11 cellular contexts compared by ENCODE assay signal in the genomic region with DNA sequence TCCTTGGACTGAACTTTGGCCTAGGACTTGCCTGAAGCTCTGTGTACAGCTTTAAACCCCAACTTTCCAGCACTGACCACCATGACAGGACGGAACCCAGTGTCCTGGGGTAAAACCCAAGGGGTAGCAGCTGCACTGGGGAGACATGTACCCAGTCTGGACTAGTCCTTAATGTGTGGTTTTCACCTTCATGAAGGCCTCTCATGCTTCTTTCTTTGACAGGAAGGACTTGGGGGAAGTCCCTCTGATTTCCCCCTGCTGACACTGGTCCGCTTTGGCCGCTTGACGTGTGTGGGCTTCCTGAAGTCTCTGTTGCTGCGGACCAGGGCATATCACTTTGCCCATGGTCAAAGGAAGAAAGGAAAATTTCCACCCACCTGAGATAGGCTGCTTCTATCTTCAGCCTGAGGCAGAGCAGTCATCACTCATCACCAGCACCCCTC.
DNase-seq lines count a peak whose midpoint lies in the region; ATAC-seq and TF ChIP-seq lines count a peak whose summit lies in the region.
"Had no signal": no experiment of that assay in that cellular context is flagged by ENCODE, and none has a peak within 500 bp of the region (broad histone marks: within the 10 kb centered on the region; RNA-seq: fewer than 3 reads in every experiment).

No MANE protein-coding gene starts in this region.

- peaks cover 0 to 13% (median 1%) of the 10 kb centered on the region in 3 donors for H3K4me1 ChIP-seq in esophagus squamous epithelium
- H3K4me1 ChIP-seq: body of pancreas had no signal

- DNase-seq in natural killer cell = peak; percentile 24
- DNase-seq in anterior cingulate cortex (lab: John Stamatoyannopoulos, UW) = no peak
- DNase-seq in NCI-H2171 treated with DMSO at 0.1 percent for 48 hours (lab: John Stamatoyannopoulos, UW) = no peak
- DNase-seq in esophagus squamous epithelium (lab: John Stamatoyannopoulos, UW) = no peak
- no peak for DNase-seq in Right ventricle myocardium inferior (ENCODE audit: missing footprints)
- DNase-seq: NCI-H2029, T-helper 9 cell had no signal

- H3K27ac ChIP-seq in esophagus squamous epithelium = no peak overlapping the region
- H3K27ac ChIP-seq: body of pancreas had no signal

- intact Hi-C loops in natural killer cell (cut with micrococcal nuclease) = loop anchor here (5.0 to 10.0 kb wide), 2 partner anchors 664 to 1334 kb away; no protein-coding TSS in a partner anchor
- intact Hi-C loops in esophagus squamous epithelium (cut with DNase I) = loop anchor here (10.0 kb wide), 1 partner anchor 414 kb away; a partner anchor contains a TSS
- intact Hi-C loops in Right ventricle myocardium inferior (cut with DNase I) = loop anchor here (10.0 kb wide), 1 partner anchor 666 kb away; no protein-coding TSS in a partner anchor

- H3K4me3 Mint-ChIP-seq in natural killer cell = no peak overlapping the region

- ATAC-seq in GM18861 (IDR thresholded peaks at IDR 0.05; ENCODE audit: unreplicated experiment) (peak; percentile 55), GM21576 (IDR thresholded peaks at IDR 0.05; ENCODE audit: unreplicated experiment) (peak; percentile 51), HG03460 (IDR thresholded peaks at IDR 0.05; ENCODE audit: unreplicated experiment) (peak; percentile 50), natural killer cell (peak; percentile 68 to 79 (median 77)), Right ventricle myocardium inferior (no peak)
- ATAC-seq: body of pancreas had no signal

- H3K27ac Mint-ChIP-seq in natural killer cell = peak overlapping the region; percentile 74 to 87

- no peak for TF ChIP-seq POLR2A in esophagus squamous epithelium (IDR thresholded peaks at IDR 0.05)

- H3K9me3 Mint-ChIP-seq in natural killer cell = no peaks in the 10 kb centered on the region

- peaks cover 40 to 41% of the 10 kb centered on the region in 2 donors for H3K4me1 Mint-ChIP-seq in natural killer cell

- no peaks in the 10 kb centered on the region for H3K36me3 ChIP-seq in esophagus squamous epithelium

- TF ChIP-seq CTCF in natural killer cell (IDR thresholded peaks at IDR 0.05) (no peak), esophagus squamous epithelium (IDR thresholded peaks at IDR 0.05) (no peak)

- no peak overlapping the region for H3K4me3 ChIP-seq in esophagus squamous epithelium
- H3K4me3 ChIP-seq: body of pancreas had no signal

- H3K27me3 Mint-ChIP-seq in natural killer cell (ENCODE audit: low read depth in 2 of 2) = peaks cover 0 to 4% of the 10 kb centered on the region in 2 donors

- H3K36me3 Mint-ChIP-seq in natural killer cell = no peaks in the 10 kb centered on the region

- WGBS in esophagus squamous epithelium, 2 donors = 82 to 100% methylated on average over 1 to 2 of the region's 5 CpGs

- no peaks in the 10 kb centered on the region for H3K9me3 ChIP-seq in esophagus squamous epithelium
- H3K9me3 ChIP-seq: body of pancreas had no signal

- H3K27me3 ChIP-seq in esophagus squamous epithelium = no peaks in the 10 kb centered on the region
- H3K27me3 ChIP-seq: body of pancreas had no signal
